In genomic region chr2:2192385-2192957, GRCh38 we compare ENCODE assay signal across 24 cellular contexts.
DNase-seq lines count a peak whose midpoint lies in the region; ATAC-seq and TF ChIP-seq lines count a peak whose summit lies in the region.
"Had no signal": no experiment of that assay in that cellular context is flagged by ENCODE, and none has a peak within 500 bp of the region (broad histone marks: within the 10 kb centered on the region; RNA-seq: fewer than 3 reads in every experiment).

No MANE protein-coding gene starts in this region.

- peaks cover 27% of the 10 kb centered on the region for H3K4me1 ChIP-seq in BE2C
- H3K4me1 ChIP-seq: BLaER1, HAP-1 had no signal

- no peak for TF ChIP-seq CTCF in BE2C (IDR thresholded peaks at IDR 0.05; ENCODE audit: low read depth, low read length)
- no peak for TF ChIP-seq CTCF in dorsolateral prefrontal cortex (IDR thresholded peaks at IDR 0.05 in 54 of 56, conservative IDR thresholded peaks at IDR 0.05 in 2 of 56; ENCODE audit: low read depth in 1 of 56, partially characterized antibody in 56 of 56)

- DNase-seq in BE2C: peak; percentile 57
- peak; percentile 39 for DNase-seq in NCI-H1694 (lab: John Stamatoyannopoulos, UW)
- peak; percentile 29 for DNase-seq in NCI-H510A (lab: John Stamatoyannopoulos, UW)
- DNase-seq in left kidney (ENCODE audit: low read depth, low spot score): peak; percentile 59
- DNase-seq in T-helper 17 cell: no peak
- no peak for DNase-seq in T-helper 2 cell treated with Interferon-gamma antibody and Interleukin-4, amounts not matched to agents 5 μg/mL and 100 μg/mL, for 36 hours (ENCODE audit: low spot score)
- DNase-seq in dorsolateral prefrontal cortex: no peak
- DNase-seq: CD4-positive, alpha-beta T cell; COR-L47; DMS 273 treated with DMSO at 0.1 percent for 48 hours; KBM-7; MM.1S; NCI-H1048; NCI-H1436 treated with DMSO at 0.1 percent for 48 hours; NCI-H2029 treated with DMSO at 0.1 percent for 48 hours; NCI-H226; NK-92 treated with Interleukin-12 subunit alpha and Interleukin-12 subunit beta, amount 100 ng/mL, for 24 hours; SHP77 treated with DMSO at 0.1 percent for 48 hours; T-cell had no signal

- no peaks in the 10 kb centered on the region for H3K27me3 ChIP-seq in BE2C
- H3K27me3 ChIP-seq in dorsolateral prefrontal cortex: peaks cover 0 to 8% (median 0%) of the 10 kb centered on the region in 45 donors
- H3K27me3 ChIP-seq: BLaER1 had no signal

- intact Hi-C loops in dorsolateral prefrontal cortex (cut with DNase I): no loop called here

- no peaks in the 10 kb centered on the region for H3K4me1 Mint-ChIP-seq in T-helper 17 cell
- no peaks in the 10 kb centered on the region for H3K4me1 Mint-ChIP-seq in T-helper 2 cell treated with Interferon-gamma antibody and Interleukin-4, amounts not matched to agents 5 μg/mL and 100 μg/mL, for 36 hours (ENCODE audit: low read depth)
- H3K4me1 Mint-ChIP-seq: GM23338, T-cell had no signal

- peaks cover 11% of the 10 kb centered on the region for H3K27me3 Mint-ChIP-seq in T-helper 17 cell
- no peaks in the 10 kb centered on the region for H3K27me3 Mint-ChIP-seq in T-helper 2 cell treated with Interferon-gamma antibody and Interleukin-4, amounts not matched to agents 5 μg/mL and 100 μg/mL, for 36 hours (ENCODE audit: low read depth)
- H3K27me3 Mint-ChIP-seq: CD4-positive, alpha-beta T cell had no signal

- H3K27ac Mint-ChIP-seq in T-helper 17 cell: no peak overlapping the region
- no peak overlapping the region for H3K27ac Mint-ChIP-seq in T-helper 2 cell treated with Interferon-gamma antibody and Interleukin-4, amounts not matched to agents 5 μg/mL and 100 μg/mL, for 36 hours
- H3K27ac Mint-ChIP-seq: CD4-positive, alpha-beta T cell; GM23338; T-cell had no signal

- H3K4me3 Mint-ChIP-seq in T-helper 17 cell: no peak overlapping the region
- no peak overlapping the region for H3K4me3 Mint-ChIP-seq in T-helper 2 cell treated with Interferon-gamma antibody and Interleukin-4, amounts not matched to agents 5 μg/mL and 100 μg/mL, for 36 hours
- H3K4me3 Mint-ChIP-seq: CD4-positive, alpha-beta T cell; GM23338; T-cell had no signal

- H3K9me3 Mint-ChIP-seq in T-helper 2 cell treated with Interferon-gamma antibody and Interleukin-4, amounts not matched to agents 5 μg/mL and 100 μg/mL, for 36 hours: no peaks in the 10 kb centered on the region
- H3K9me3 Mint-ChIP-seq: CD4-positive, alpha-beta T cell had no signal

- H3K4me3 ChIP-seq in BE2C (ENCODE audit: low read depth, low read length) (peak overlapping the region; percentile 41), dorsolateral prefrontal cortex (peak overlapping the region in 4 of 59 donors; percentile 4 to 25 (median 12))
- H3K4me3 ChIP-seq: BLaER1, GM23338, HAP-1 had no signal

- H3K9me3 ChIP-seq in BE2C (no peaks in the 10 kb centered on the region), T-helper 17 cell (ENCODE audit: control insufficient read depth, low read length, poor library complexity, severe bottlenecking) (no peaks in the 10 kb centered on the region)
- H3K9me3 ChIP-seq: HAP-1 had no signal

- H3K36me3 ChIP-seq in BE2C: no peaks in the 10 kb centered on the region
- H3K36me3 ChIP-seq: BLaER1, HAP-1 had no signal

- peak overlapping the region in 24 of 59 donors; percentile 11 to 72 (median 41) for H3K27ac ChIP-seq in dorsolateral prefrontal cortex
- H3K27ac ChIP-seq: BLaER1, HL-60, RWPE1 had no signal

- H3K36me3 Mint-ChIP-seq in T-helper 17 cell (ENCODE audit: low read depth): no peaks in the 10 kb centered on the region
- no peaks in the 10 kb centered on the region for H3K36me3 Mint-ChIP-seq in T-helper 2 cell treated with Interferon-gamma antibody and Interleukin-4, amounts not matched to agents 5 μg/mL and 100 μg/mL, for 36 hours (ENCODE audit: low read depth)
- H3K36me3 Mint-ChIP-seq: T-cell had no signal

- ATAC-seq in T-helper 17 cell: no peak
- ATAC-seq: GM23338, T-cell had no signal

Comparison
In these comparisons a context has a peak if more than half of its experiments do, and no peak if none do; other contexts are left out.
1. DNase-seq: peak in BE2C (single experiment), NCI-H1694 (single experiment), NCI-H510A (single experiment) and left kidney (single experiment); none in T-helper 17 cell (0 of 3), T-helper 2 cell treated with Interferon-gamma antibody and Interleukin-4, amounts not matched to agents 5 μg/mL and 100 μg/mL, for 36 hours (single experiment) and dorsolateral prefrontal cortex (0 of 10).